In the genomic region with DNA sequence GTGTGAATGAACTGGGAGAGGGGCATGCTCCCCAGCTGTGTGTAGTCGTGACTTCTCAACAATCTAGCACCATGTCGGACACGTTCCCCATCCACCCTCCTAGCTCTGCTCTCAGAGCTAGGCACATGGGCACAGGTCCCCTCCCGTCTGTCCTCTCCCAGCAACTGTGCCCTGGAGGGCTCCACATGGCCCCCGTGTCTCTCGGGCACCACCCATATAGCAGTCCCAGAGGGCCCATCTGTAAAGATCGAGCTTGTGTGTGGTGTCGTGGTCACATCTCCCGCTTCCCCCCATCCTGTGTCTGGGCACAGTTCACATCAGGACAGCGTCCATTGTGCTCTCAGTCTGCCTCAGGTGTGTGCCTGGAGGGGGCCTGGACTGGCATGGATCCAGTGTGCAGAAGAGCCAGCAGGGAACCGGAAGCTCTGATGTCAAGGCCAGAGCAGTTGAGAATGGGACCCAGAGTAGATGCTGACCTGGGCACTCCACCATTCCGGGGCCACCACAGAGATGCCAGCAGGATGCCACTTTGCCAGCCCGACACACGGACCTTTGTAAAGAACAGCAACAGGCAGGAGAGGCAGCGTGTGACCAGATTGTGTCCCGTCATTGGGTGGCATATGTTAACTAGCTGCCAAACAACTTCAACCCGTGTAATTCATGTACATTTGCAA, we compare ENCODE assay signal across 1 cellular context.
TF ChIP-seq lines count a peak whose summit lies in the region.

No MANE protein-coding gene starts in this region.

TF ChIP-seq in IMR-90, 13 proteins besides CTCF, POLR2A, EP300 and RAD21:
- no peak for TF ChIP-seq RCOR1 (IDR thresholded peaks at IDR 0.05; ENCODE audit: insufficient replicate concordance, low read length)
- TF ChIP-seq RFX5 (IDR thresholded peaks at IDR 0.05; ENCODE audit: low read depth, low read length) = no peak
- no peak for TF ChIP-seq MXI1 (IDR thresholded peaks at IDR 0.05; ENCODE audit: borderline replicate concordance, low read depth, low read length)
- no peak for TF ChIP-seq SMC3 (IDR thresholded peaks at IDR 0.05; ENCODE audit: low read depth, low read length)
- TF ChIP-seq MAFK (IDR thresholded peaks at IDR 0.05; ENCODE audit: low read depth, low read length) = no peak
- TF ChIP-seq MAZ (IDR thresholded peaks at IDR 0.05; ENCODE audit: borderline replicate concordance, low read depth, low read length) = no peak
- no peak for TF ChIP-seq BHLHE40 (IDR thresholded peaks at IDR 0.05; ENCODE audit: low read depth, low read length)
- no peak for TF ChIP-seq NFE2L2 (IDR thresholded peaks at IDR 0.05; ENCODE audit: low read depth, low read length)
- TF ChIP-seq CHD1 (IDR thresholded peaks at IDR 0.05; ENCODE audit: low read depth, low read length) = no peak
